In the genomic region with DNA sequence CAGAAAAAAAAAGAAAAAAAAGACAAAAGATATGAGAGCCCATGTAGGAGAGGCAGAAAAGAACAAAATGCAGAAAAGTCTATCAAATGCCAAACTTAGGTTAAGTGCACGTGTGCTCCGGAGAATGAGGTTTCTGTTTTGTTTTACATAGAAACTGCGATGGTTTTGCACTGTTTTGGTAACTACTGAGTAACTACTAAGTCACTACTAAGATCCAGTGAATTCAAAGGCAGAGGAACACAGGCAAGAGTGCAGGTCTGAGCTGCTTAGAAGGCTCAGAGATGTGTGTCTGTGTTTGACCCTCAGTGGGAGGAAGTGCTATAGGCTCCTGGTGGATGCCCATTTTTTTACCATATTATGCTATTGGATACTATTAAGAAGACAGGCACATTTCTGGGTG, we compare ENCODE assay signal across 17 cellular contexts.
A peak's percentile ranks its signal among the peaks of the same experiment; 100 is the strongest.
DNase-seq lines count a peak whose midpoint lies in the region; FAIRE-seq and TF ChIP-seq lines count a peak whose summit lies in the region.
"Had no signal": no experiment of that assay in that cellular context is flagged by ENCODE, and none has a peak within 500 bp of the region (broad histone marks: within the 10 kb centered on the region; RNA-seq: fewer than 3 reads in every experiment).

No MANE protein-coding gene starts in this region.

- H3K27ac ChIP-seq in neural progenitor cell: no peak overlapping the region
- H3K27ac ChIP-seq: C4-2B had no signal

- FAIRE-seq in GM18507 (lab: Jason Lieb, UNC): peak; percentile 63

- peaks cover 8% of the 10 kb centered on the region for H3K9me3 Mint-ChIP-seq in neural progenitor cell
- H3K9me3 Mint-ChIP-seq: central memory CD8-positive, alpha-beta T cell; stimulated activated naive CD8-positive, alpha-beta T cell treated with anti-CD3 and anti-CD28 coated beads, Interleukin-15, Interleukin-2, amounts not matched to agents 100 ng/mL and 50 ng/mL, for 24 hours had no signal

- H3K4me3 ChIP-seq in epithelial cell of esophagus (ENCODE audit: low read length) (no peak overlapping the region), neural progenitor cell (no peak overlapping the region)

- no peaks in the 10 kb centered on the region for H3K27me3 Mint-ChIP-seq in neural progenitor cell (ENCODE audit: insufficient read depth, low read depth)
- H3K27me3 Mint-ChIP-seq: activated T-helper 17 cell treated with anti-CD3 and anti-CD28 coated beads, Interleukin-2, amount 50 U/mL, for 72 hours; central memory CD8-positive, alpha-beta T cell; stimulated activated naive CD8-positive, alpha-beta T cell treated with anti-CD3 and anti-CD28 coated beads, Interleukin-15, Interleukin-2, amounts not matched to agents 100 ng/mL and 50 ng/mL, for 24 hours had no signal

- peak overlapping the region; percentile 56 for H3K4me2 ChIP-seq in neural progenitor cell

- H3K4me1 Mint-ChIP-seq in neural progenitor cell: peaks cover 79% of the 10 kb centered on the region
- H3K4me1 Mint-ChIP-seq: activated T-helper 17 cell treated with anti-CD3 and anti-CD28 coated beads, Interleukin-2, amount 50 U/mL, for 72 hours; central memory CD8-positive, alpha-beta T cell had no signal

- TF ChIP-seq CTCF in epithelial cell of esophagus (IDR thresholded peaks at IDR 0.05; ENCODE audit: insufficient read depth, low read depth, low read length, missing control alignments) (no peak), neural progenitor cell (IDR thresholded peaks at IDR 0.05) (no peak)

- DNase-seq in GM18507 (ENCODE audit: extremely low spot score, insufficient read length, low read depth) (no peak), M059J (ENCODE audit: low read depth) (peak; percentile 58), epithelial cell of esophagus (ENCODE audit: low read depth) (peak; percentile 8), neural progenitor cell (ENCODE audit: low spot score) (peak; percentile 4), foreskin melanocyte (no peak), NAMALWA (ENCODE audit: low spot score) (no peak)
- no peak for DNase-seq in stimulated activated CD4-positive, alpha-beta T cell treated with anti-CD3 and anti-CD28 coated beads, Interleukin-4, amount 100 ng/mL, for 24 hours
- DNase-seq in stimulated activated CD4-positive, alpha-beta T cell treated with anti-CD3 and anti-CD28 coated beads, Interleukin-4, amount 100 ng/mL, for 1 hour: no peak
- DNase-seq: activated CD4-positive, alpha-beta T cell treated with anti-CD3 and anti-CD28 coated beads for 48 hours; GF-D8; KBM-7; NCI-H2029; stimulated activated CD4-positive, alpha-beta T cell treated with anti-CD3 and anti-CD28 coated beads, Interleukin-2, amount 100 ng/mL, for 24 hours had no signal

- H3K9ac ChIP-seq in neural progenitor cell: no peak overlapping the region

- H3K4me1 ChIP-seq in neural progenitor cell: peaks cover 58% of the 10 kb centered on the region

- H3F3A ChIP-seq in neural progenitor cell (ENCODE audit: low read depth): peaks cover 24% of the 10 kb centered on the region

- H3K9me3 ChIP-seq in neural progenitor cell (ENCODE audit: low read depth): no peaks in the 10 kb centered on the region

- no peak overlapping the region for H2AFZ ChIP-seq in neural progenitor cell (replicated peaks)

- H3K36me3 ChIP-seq in neural progenitor cell: no peaks in the 10 kb centered on the region

- H3K27me3 ChIP-seq in neural progenitor cell: peaks cover 44% of the 10 kb centered on the region

- H3K36me3 Mint-ChIP-seq in neural progenitor cell: peaks cover 6% of the 10 kb centered on the region

- peaks cover 4% of the 10 kb centered on the region for H4K20me1 ChIP-seq in neural progenitor cell (ENCODE audit: low read depth)

- no peaks in the 10 kb centered on the region for H3K79me2 ChIP-seq in neural progenitor cell (ENCODE audit: low read depth)

- no peak overlapping the region for H3K4me3 Mint-ChIP-seq in neural progenitor cell
- H3K4me3 Mint-ChIP-seq: activated T-helper 17 cell treated with anti-CD3 and anti-CD28 coated beads, Interleukin-2, amount 50 U/mL, for 72 hours; central memory CD8-positive, alpha-beta T cell; stimulated activated naive CD8-positive, alpha-beta T cell treated with anti-CD3 and anti-CD28 coated beads, Interleukin-15, Interleukin-2, amounts not matched to agents 100 ng/mL and 50 ng/mL, for 24 hours had no signal

- peak overlapping the region; percentile 95 for H3K27ac Mint-ChIP-seq in neural progenitor cell
- H3K27ac Mint-ChIP-seq: activated T-helper 17 cell treated with anti-CD3 and anti-CD28 coated beads, Interleukin-2, amount 50 U/mL, for 72 hours; stimulated activated naive CD8-positive, alpha-beta T cell treated with anti-CD3 and anti-CD28 coated beads, Interleukin-15, Interleukin-2, amounts not matched to agents 100 ng/mL and 50 ng/mL, for 24 hours had no signal

Comparison
In these comparisons a context has a peak if more than half of its experiments do, and no peak if none do; other contexts are left out.
1. DNase-seq: peak in M059J (single experiment), epithelial cell of esophagus (single experiment) and neural progenitor cell (single experiment); none in GM18507 (single experiment), foreskin melanocyte (single experiment), stimulated activated CD4-positive, alpha-beta T cell treated with anti-CD3 and anti-CD28 coated beads, Interleukin-4, amount 100 ng/mL, for 24 hours (single experiment), stimulated activated CD4-positive, alpha-beta T cell treated with anti-CD3 and anti-CD28 coated beads, Interleukin-4, amount 100 ng/mL, for 1 hour (single experiment) and NAMALWA (single experiment).